30 cellular contexts compared by ENCODE assay signal in genomic region chr18:22624171-22624570, GRCh38.
"Had no signal": no experiment of that assay in that cellular context is flagged by ENCODE, and none has a peak within 500 bp of the region (broad histone marks: within the 10 kb centered on the region; RNA-seq: fewer than 3 reads in every experiment).

No MANE protein-coding gene starts in this region.

- H3K4me3 ChIP-seq: esophagus squamous epithelium, heart right ventricle, lung, psoas muscle, sigmoid colon, spleen, thoracic aorta, tibial nerve, upper lobe of left lung had no signal

- H3K36me3 ChIP-seq: esophagus squamous epithelium, heart right ventricle, sigmoid colon, spleen, thoracic aorta, tibial nerve, upper lobe of left lung had no signal

- FAIRE-seq: endometrium, urothelium cell line had no signal

- H3K9me3 ChIP-seq: esophagus squamous epithelium, psoas muscle, thoracic aorta, upper lobe of left lung had no signal

- H3K27me3 ChIP-seq: esophagus squamous epithelium, heart right ventricle, sigmoid colon, spleen, tibial nerve, upper lobe of left lung had no signal

- ATAC-seq: effector memory CD8-positive, alpha-beta T cell; heart right ventricle; left lobe of liver; natural killer cell treated with Interleukin-12 subunit alpha and Interleukin-12 subunit beta and Interleukin-15 and Interleukin-18, amount 100 ng/mL, for 72 hours; psoas muscle; right cardiac atrium; stimulated activated memory B cell treated with anti-CD40 and anti-IgM and Interleukin-4, amounts not matched to agents 10 μg/mL and 1 μg/mL and 100 μg/mL, for 72 hours; stimulated activated naive CD8-positive, alpha-beta T cell treated with anti-CD3 and anti-CD28 coated beads, Interleukin-15, Interleukin-2, amounts not matched to agents 100 U/mL and 50 U/mL, for 24 hours had no signal

- DNase-seq: cortex of kidney; effector memory CD8-positive, alpha-beta T cell; erythroblast; esophagus squamous epithelium; foreskin melanocyte; glutamatergic neuron; heart right ventricle; hypothalamus; immature natural killer cell; islet precursor cell; kidney glomerular epithelial cell; naive B cell; nucleus accumbens; posterior cingulate gyrus; psoas muscle; right cardiac atrium; sigmoid colon; spleen; stimulated activated CD4-positive, alpha-beta T cell treated with anti-CD3 and anti-CD28 coated beads, Interleukin-4, amount 100 ng/mL, for 4 hours; stimulated activated naive CD8-positive, alpha-beta T cell treated with anti-CD3 and anti-CD28 coated beads, Interleukin-15, Interleukin-2, amounts not matched to agents 100 U/mL and 50 U/mL, for 24 hours; substantia nigra; upper lobe of left lung had no signal

- H3K4me1 ChIP-seq: esophagus squamous epithelium, psoas muscle, sigmoid colon, spleen, tibial nerve, upper lobe of left lung had no signal
